ENCODE assay signal across 18 cellular contexts in the genomic region with DNA sequence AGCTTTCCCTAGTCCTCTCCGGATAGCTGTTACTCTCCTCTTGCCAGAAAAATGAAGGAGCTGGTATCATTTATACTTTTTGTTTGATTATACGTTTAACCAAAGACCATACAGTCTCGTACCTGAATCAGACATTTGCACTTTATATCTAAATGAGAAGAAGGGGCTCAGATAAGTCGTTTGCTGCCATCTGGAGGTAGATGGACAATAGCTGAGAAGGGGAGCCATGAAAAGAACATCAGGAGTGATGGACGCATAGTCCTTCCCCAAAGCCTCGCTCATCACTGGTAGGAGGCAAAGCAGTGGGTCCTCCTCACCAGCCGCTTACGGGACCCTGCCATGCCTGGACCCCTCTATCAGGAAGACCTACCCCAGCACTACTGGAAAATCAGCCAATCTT. TPM values are rescaled to one million over a fixed set of nuclear protein-coding genes. Genes with fewer than 3 reads are reported as not detected.
DNase-seq lines count a peak whose midpoint lies in the region; ATAC-seq, FAIRE-seq and TF ChIP-seq lines count a peak whose summit lies in the region.
"Had no signal": no experiment of that assay in that cellular context is flagged by ENCODE, and none has a peak within 500 bp of the region (broad histone marks: within the 10 kb centered on the region; RNA-seq: fewer than 3 reads in every experiment).

No MANE protein-coding gene starts in this region.

- no peaks in the 10 kb centered on the region for H4K20me1 ChIP-seq in H1 (replicated peaks in 1 of 2; ENCODE audit: control insufficient read depth in 1 of 2, insufficient read depth in 2 of 2, low read length in 2 of 2)

- H4K91ac ChIP-seq in H1 (replicated peaks; ENCODE audit: insufficient read length, low read length), result no peak overlapping the region

- POLR2A ChIA-PET in H1 (lab: Charles Lee; ENCODE audit: partially characterized antibody), result interaction anchor here (0.8 to 1.4 kb wide), 3 partner anchors 12 to 45 kb away, joined by 3 read pairs; a partner anchor contains a TSS

- no peak for TF ChIP-seq POLR2A in H1 (IDR thresholded peaks at IDR 0.05; ENCODE audit: control extremely low read depth in 1 of 2, low read depth in 2 of 2, low read length in 2 of 2)
- TF ChIP-seq POLR2A in uterus (IDR thresholded peaks at IDR 0.05), result no peak

- ATAC-seq in HG02759 (IDR thresholded peaks at IDR 0.05; ENCODE audit: unreplicated experiment) (no peak), sciatic nerve (no peak)
- ATAC-seq: left lung; SK-N-SH treated with all-trans-retinoic acid at 6 μM for 48 hours; stimulated activated naive CD8-positive, alpha-beta T cell treated with anti-CD3 and anti-CD28 coated beads, Interleukin-15, Interleukin-2, amounts not matched to agents 100 U/mL and 50 U/mL, for 24 hours; WTC11 had no signal

- H2BK20ac ChIP-seq in H1 (ENCODE audit: low read length), result no peak overlapping the region

- 94% methylated on average over 8 of the region's 8 CpGs; no CpG with 5 or more reads in 1 of the 2 experiments for WGBS in H1 (ENCODE audit: extremely low coverage in 1 of 2, insufficient coverage in 1 of 2, insufficient read length in 1 of 2, insufficient replicate concordance in 2 of 2, low coverage in 1 of 2, low lambda C conversion rate in 2 of 2, missing lambda C conversion rate in 1 of 2), 2 experiments

- intact Hi-C loops in sciatic nerve (cut with DNase I), result no loop called here
- intact Hi-C loops in uterus (cut with DNase I; ENCODE audit: low total_unique reads), result no loop called here

- H3K4me1 ChIP-seq in H1 (replicated peaks in 1 of 4; ENCODE audit: control insufficient read depth in 3 of 4, insufficient read depth in 4 of 4, low read length in 3 of 4) (peaks cover 0 to under 1% (median 0%) of the 10 kb centered on the region in 4 experiments; a peak in 1 of 7 replicates), uterus (no peaks in the 10 kb centered on the region)
- H3K4me1 ChIP-seq: left lung, spleen had no signal

- H3K79me2 ChIP-seq in H1 (ENCODE audit: control insufficient read depth in 1 of 2, insufficient read depth in 2 of 2, low read length in 2 of 2), result no peaks in the 10 kb centered on the region

- peak; percentile 37 to 41 for TF ChIP-seq RAD21 in H1 (IDR thresholded peaks at IDR 0.05 in 1 of 2, conservative IDR thresholded peaks at IDR 0.05 in 1 of 2; ENCODE audit: low read depth in 2 of 2, low read length in 2 of 2)

- DNase-seq in ACHN, result peak; percentile 3
- no peak for DNase-seq in GM06990 (ENCODE audit: extremely low read depth, insufficient read length)
- DNase-seq in NCI-H226, result peak; percentile 9
- DNase-seq in H1 (ENCODE audit: low read depth in 1 of 2, low spot score in 2 of 2), result no peak
- DNase-seq in sciatic nerve (ENCODE audit: low spot score), result no peak
- DNase-seq in SK-N-DZ (ENCODE audit: low spot score), result no peak
- DNase-seq in uterus, result no peak
- DNase-seq: activated naive CD4-positive, alpha-beta T cell treated with anti-CD3 and anti-CD28 coated beads for 36 hours; DMS153; left lung; MV-4-11; NCI-H345; posterior cingulate gyrus; spleen; stimulated activated naive CD8-positive, alpha-beta T cell treated with anti-CD3 and anti-CD28 coated beads, Interleukin-15, Interleukin-2, amounts not matched to agents 100 U/mL and 50 U/mL, for 24 hours had no signal

- TF ChIP-seq EP300 in H1 (IDR thresholded peaks at IDR 0.05; ENCODE audit: borderline replicate concordance in 1 of 2, low read depth in 2 of 2, low read length in 2 of 2), result no peak

- no peak overlapping the region for H3K23ac ChIP-seq in H1 (ENCODE audit: insufficient read length)

- no peak overlapping the region for H3K18ac ChIP-seq in H1 (ENCODE audit: extremely low read depth, low read length)

- no peak overlapping the region for H3K4me3 ChIP-seq in GM06990 (replicated peaks; ENCODE audit: low read depth, low read length)
- H3K4me3 ChIP-seq in H1 (ENCODE audit: extremely low read depth in 1 of 4, insufficient read depth in 2 of 4, low read depth in 3 of 4, low read length in 4 of 4), result no peak overlapping the region
- H3K4me3 ChIP-seq in uterus, result no peak overlapping the region
- H3K4me3 ChIP-seq: left lung, spleen had no signal

- H2BK12ac ChIP-seq in H1 (ENCODE audit: low read depth, low read length), result no peak overlapping the region

- no peaks in the 10 kb centered on the region for H3K79me1 ChIP-seq in H1 (ENCODE audit: low read depth, low read length)

- H2AK5ac ChIP-seq in H1 (ENCODE audit: low read depth, low read length), result no peak overlapping the region

- no peak for FAIRE-seq in H1 (lab: Jason Lieb, UNC)

- H3K14ac ChIP-seq in H1 (ENCODE audit: insufficient read length), result no peak overlapping the region

- no peak overlapping the region for H3K4ac ChIP-seq in H1 (replicated peaks; ENCODE audit: insufficient read length, low read depth, low read length)

- peak; percentile 7 for TF ChIP-seq CTCF in GM06990 (IDR thresholded peaks at IDR 0.05; ENCODE audit: insufficient read depth, low read length, poor library complexity, severe bottlenecking)
- TF ChIP-seq CTCF in H1 (IDR thresholded peaks at IDR 0.05; ENCODE audit: control extremely low read depth in 1 of 3, insufficient read depth in 1 of 3, low read depth in 1 of 3, low read length in 3 of 3), result peak in 1 of 3 experiments; percentile 17; a peak in 2 of 4 replicates
- no peak for TF ChIP-seq CTCF in uterus (IDR thresholded peaks at IDR 0.05)

- H3K9me3 ChIP-seq in H1 (ENCODE audit: insufficient read depth in 2 of 2, low read depth in 1 of 2, low read length in 1 of 2) (no peaks in the 10 kb centered on the region), uterus (no peaks in the 10 kb centered on the region)
- H3K9me3 ChIP-seq: left lung, spleen had no signal

- H4K5ac ChIP-seq in H1 (ENCODE audit: insufficient read length, low read depth, low read length), result no peak overlapping the region

- no peak overlapping the region for H3K4me2 ChIP-seq in H1 (ENCODE audit: insufficient read depth in 1 of 2, low read depth in 2 of 2, low read length in 2 of 2)

- no peaks in the 10 kb centered on the region for H3K27me3 ChIP-seq in GM06990 (replicated peaks; ENCODE audit: control insufficient read depth, insufficient read depth, low read length)
- H3K27me3 ChIP-seq in H1 (replicated peaks in 1 of 4; ENCODE audit: control insufficient read depth in 3 of 4, extremely low read depth in 1 of 4, insufficient read depth in 3 of 4, low read length in 3 of 4), result no peaks in the 10 kb centered on the region
- no peaks in the 10 kb centered on the region for H3K27me3 ChIP-seq in uterus
- H3K27me3 ChIP-seq: left lung, spleen had no signal

- H3K23me2 ChIP-seq in H1 (ENCODE audit: low read depth, low read length), result no peaks in the 10 kb centered on the region

- CTCF ChIA-PET in H1 (lab: Charles Lee; ENCODE audit: partially characterized antibody), result interaction anchor here (0.6 to 3.9 kb wide), 13 partner anchors 8 to 495 kb away, joined by 3 to 24 read pairs (median 3); no protein-coding TSS in a partner anchor

- H4K8ac ChIP-seq in H1 (ENCODE audit: extremely low read depth, insufficient read depth, low read length), result no peak overlapping the region

- H2BK5ac ChIP-seq in H1 (ENCODE audit: low read depth, low read length), result no peak overlapping the region

- H3K9ac ChIP-seq in H1 (replicated peaks in 1 of 4; ENCODE audit: extremely low read depth in 1 of 4, low read depth in 3 of 4, low read length in 3 of 4), result no peak overlapping the region

- no peak overlapping the region for H2BK15ac ChIP-seq in H1 (ENCODE audit: low read length)

- H3K56ac ChIP-seq in H1 (replicated peaks; ENCODE audit: insufficient read length, low read depth, low read length), result no peak overlapping the region

- peaks cover 4% of the 10 kb centered on the region for H3K36me3 ChIP-seq in GM06990 (ENCODE audit: control insufficient read depth, insufficient read depth, low read length)
- peaks cover 4 to 24% (median 11%) of the 10 kb centered on the region in 4 experiments; a peak in 6 of 8 replicates for H3K36me3 ChIP-seq in H1 (ENCODE audit: control insufficient read depth in 2 of 4, insufficient read depth in 4 of 4, low read length in 3 of 4)
- H3K36me3 ChIP-seq in uterus, result no peaks in the 10 kb centered on the region

- in situ Hi-C loops in ACHN (cut with HindIII; ENCODE audit: low pct_ligation_motif_present, low pct_unique_long_range_greater_than_20kb, low sequenced_read_pairs), result no loop called here

- H3K27ac ChIP-seq in H1 (ENCODE audit: low read depth, low read length) (no peak overlapping the region), uterus (no peak overlapping the region)
- H3K27ac ChIP-seq: left lung, spleen had no signal

- H2AFZ ChIP-seq in H1 (ENCODE audit: low read length), result no peak overlapping the region

- no peak overlapping the region for H2BK120ac ChIP-seq in H1 (replicated peaks; ENCODE audit: low read depth, low read length)

TF ChIP-seq in H1, 55 proteins besides CTCF, POLR2A, EP300 and RAD21 (continues in another document):
- TF ChIP-seq KDM1A (IDR thresholded peaks at IDR 0.05; ENCODE audit: borderline replicate concordance, low read length) (no peak), CHD2 (IDR thresholded peaks at IDR 0.05; ENCODE audit: low read length) (no peak), SIN3A (conservative IDR thresholded peaks at IDR 0.05 in 1 of 2, IDR thresholded peaks at IDR 0.05 in 1 of 2; ENCODE audit: low read depth in 1 of 2, low read length in 2 of 2) (no peak), EZH2 (IDR thresholded peaks at IDR 0.05; ENCODE audit: low read depth, low read length, severe bottlenecking) (no peak), SP1 (IDR thresholded peaks at IDR 0.05; ENCODE audit: low read depth, low read length) (no peak), MAFK (IDR thresholded peaks at IDR 0.05; ENCODE audit: low read depth, low read length) (no peak), KDM5A (IDR thresholded peaks at IDR 0.05; ENCODE audit: low read length) (no peak), BCL11A (IDR thresholded peaks at IDR 0.05; ENCODE audit: low read depth in 2 of 2, low read length in 2 of 2) (no peak), GTF2F1 (IDR thresholded peaks at IDR 0.05; ENCODE audit: borderline replicate concordance, low read depth, low read length) (no peak), CBX5 (IDR thresholded peaks at IDR 0.05; ENCODE audit: low read depth, low read length) (no peak), SP2 (IDR thresholded peaks at IDR 0.05; ENCODE audit: low read length) (no peak)

RNA-seq across cellular contexts. Expression of a gene that starts 45.4 kb away (rescaled TPM):
- total RNA-seq in H1 (2021; fragmentation: NEBNext Ultra II Directional; extraction: Animal tissue kit (Norgen Biotek cat#: 25700)), result 64.1 and 66.9 TPM in 2 replicates
- 11.3 and 22.8 TPM in 2 replicates for polyA plus RNA-seq in H1 (2011; rRNA removed)
- 24.8 TPM for polyA plus RNA-seq in H1 (2011; cell fraction: cytosol; rRNA removed)
- 7.2 TPM for polyA plus RNA-seq in H1 (2011; cell fraction: nucleus; rRNA removed)
- polyA plus RNA-seq in H1 (2012, experiment 1 of 2), result 20.2 to 45.5 TPM (median 21.4 TPM) in 4 replicates
- 7.6 TPM for polyA plus RNA-seq in H1 (2012, experiment 2 of 2)
- polyA plus RNA-seq in H1 (2013, experiment 1 of 2), result 72.4 TPM
- 75.4 TPM for polyA plus RNA-seq in H1 (2013, experiment 2 of 2)
- 12.2 and 13.8 TPM in 2 replicates for polyA minus RNA-seq in H1 (2011; rRNA and poly(A)+ RNA removed)
- polyA minus RNA-seq in H1 (2011; cell fraction: cytosol; rRNA and poly(A)+ RNA removed), result 10.6 TPM
- polyA minus RNA-seq in H1 (2011; cell fraction: nucleus; rRNA and poly(A)+ RNA removed), result 25.2 TPM
- total RNA-seq in sciatic nerve, result 22.1 TPM
- 55.8 and 56.6 TPM in 2 replicates for polyA plus RNA-seq in SK-N-DZ (2014; cell fraction: cytosol; rRNA removed)
- 32.3 and 39.8 TPM in 2 replicates for polyA plus RNA-seq in SK-N-DZ (2014; cell fraction: nucleus; rRNA removed)
- total RNA-seq in uterus, result 10 to 100 TPM in 3 of 4 donors, 1 to 10 TPM in 1; 8.2 to 36.4 (median 26.8) TPM

Comparison
In these comparisons a context has a peak if more than half of its experiments do, and no peak if none do; other contexts are left out.
1. DNase-seq: peak in ACHN (single experiment) and NCI-H226 (single experiment); none in GM06990 (single experiment), H1 (0 of 2), sciatic nerve (single experiment), SK-N-DZ (single experiment) and uterus (0 of 2).